19 cellular contexts compared by ENCODE assay signal in the genomic region with DNA sequence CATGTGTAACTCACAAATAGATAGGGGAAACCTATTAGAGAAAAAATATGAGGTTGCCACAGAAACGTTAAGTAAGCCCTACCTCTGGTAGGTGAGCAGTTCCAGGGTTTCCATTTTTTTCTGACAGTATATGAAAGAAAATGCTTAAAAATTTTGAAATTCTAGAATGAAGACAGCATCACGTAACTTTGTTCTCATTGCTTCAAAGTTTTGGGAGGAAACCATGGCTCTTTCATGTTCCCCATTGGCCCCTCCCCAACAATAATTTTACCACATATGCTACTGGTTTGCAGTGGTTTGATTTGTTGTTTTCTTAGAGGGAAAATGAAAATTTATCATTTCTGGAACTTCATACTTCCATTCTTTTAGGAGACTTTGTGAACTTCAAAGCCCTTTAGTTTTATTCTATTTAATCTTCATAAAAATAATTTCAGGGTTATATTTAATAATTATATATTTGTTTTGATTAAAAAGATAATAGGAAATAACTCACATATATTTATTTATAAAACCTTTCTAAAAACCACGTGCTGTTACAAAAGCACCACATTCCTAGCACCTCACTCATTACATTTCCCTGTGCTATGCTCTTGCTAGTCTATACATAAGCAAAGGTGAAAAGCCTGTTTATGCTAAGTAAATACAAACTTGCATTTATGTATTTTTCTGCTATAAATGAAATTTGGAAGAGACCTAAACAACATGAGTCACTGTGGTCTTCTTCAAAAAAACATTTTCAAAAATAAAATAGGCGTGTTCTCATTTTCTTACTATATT.
"Had no signal": no experiment of that assay in that cellular context is flagged by ENCODE, and none has a peak within 500 bp of the region (broad histone marks: within the 10 kb centered on the region; RNA-seq: fewer than 3 reads in every experiment).

No MANE protein-coding gene starts in this region.

- H3K4me3 ChIP-seq: heart left ventricle, neural progenitor cell, ovary, stomach, thoracic aorta, transverse colon had no signal

- H3K4me1 Mint-ChIP-seq: endodermal cell, neural progenitor cell had no signal

- H3K9me3 Mint-ChIP-seq: dendritic cell treated with granulocyte-macrophage colony-stimulating factor and Interleukin-4, amounts not matched to agents 40 ng/mL and 50 ng/mL, for 4 days; natural killer cell treated with Interleukin-12 subunit alpha and Interleukin-12 subunit beta and Interleukin-15 and Interleukin-18, amount 100 ng/mL, for 72 hours had no signal

- H3K36me3 ChIP-seq: heart left ventricle, neural progenitor cell, ovary, stomach, thoracic aorta, transverse colon had no signal

- H3K27me3 ChIP-seq: heart left ventricle, neural progenitor cell, ovary, stomach, transverse colon had no signal

- H3K9me3 ChIP-seq: heart left ventricle, ovary, stomach, thoracic aorta, transverse colon had no signal

- H3K27ac ChIP-seq: heart left ventricle, neural progenitor cell, ovary, stomach, thoracic aorta, transverse colon had no signal

- ATAC-seq: heart left ventricle; left colon; natural killer cell treated with Interleukin-12 subunit alpha and Interleukin-12 subunit beta and Interleukin-15 and Interleukin-18, amount 100 ng/mL, for 72 hours; right cardiac atrium had no signal

- H3K4me3 Mint-ChIP-seq: dendritic cell treated with granulocyte-macrophage colony-stimulating factor and Interleukin-4, amounts not matched to agents 40 ng/mL and 50 ng/mL, for 4 days; endodermal cell; natural killer cell treated with Interleukin-12 subunit alpha and Interleukin-12 subunit beta and Interleukin-15 and Interleukin-18, amount 100 ng/mL, for 72 hours; neural progenitor cell had no signal

- DNase-seq: effector CD4-positive, alpha-beta T cell; endodermal cell; heart left ventricle; hippocampal formation; left colon; mammary epithelial cell; nucleus accumbens; ovary; right cardiac atrium; small intestine; stimulated activated CD4-positive, alpha-beta T cell treated with anti-CD3 and anti-CD28 coated beads, Interleukin-12 subunit alpha, Interleukin-12 subunit beta, amount 100 ng/mL, for 4 hours; stomach; substantia nigra; transverse colon had no signal

- H3K27me3 Mint-ChIP-seq: dendritic cell treated with granulocyte-macrophage colony-stimulating factor and Interleukin-4, amounts not matched to agents 40 ng/mL and 50 ng/mL, for 4 days; natural killer cell treated with Interleukin-12 subunit alpha and Interleukin-12 subunit beta and Interleukin-15 and Interleukin-18, amount 100 ng/mL, for 72 hours; progenitor cell of endocrine pancreas had no signal

- H3K27ac Mint-ChIP-seq: dendritic cell treated with granulocyte-macrophage colony-stimulating factor and Interleukin-4, amounts not matched to agents 40 ng/mL and 50 ng/mL, for 4 days; endodermal cell; natural killer cell treated with Interleukin-12 subunit alpha and Interleukin-12 subunit beta and Interleukin-15 and Interleukin-18, amount 100 ng/mL, for 72 hours; neural progenitor cell; progenitor cell of endocrine pancreas had no signal

- H3K4me1 ChIP-seq: neural progenitor cell, stomach, transverse colon had no signal

- H3K36me3 Mint-ChIP-seq: natural killer cell treated with Interleukin-12 subunit alpha and Interleukin-12 subunit beta and Interleukin-15 and Interleukin-18, amount 100 ng/mL, for 72 hours; neural progenitor cell had no signal
